ENCODE assay signal across 1 cellular context in the genomic region with DNA sequence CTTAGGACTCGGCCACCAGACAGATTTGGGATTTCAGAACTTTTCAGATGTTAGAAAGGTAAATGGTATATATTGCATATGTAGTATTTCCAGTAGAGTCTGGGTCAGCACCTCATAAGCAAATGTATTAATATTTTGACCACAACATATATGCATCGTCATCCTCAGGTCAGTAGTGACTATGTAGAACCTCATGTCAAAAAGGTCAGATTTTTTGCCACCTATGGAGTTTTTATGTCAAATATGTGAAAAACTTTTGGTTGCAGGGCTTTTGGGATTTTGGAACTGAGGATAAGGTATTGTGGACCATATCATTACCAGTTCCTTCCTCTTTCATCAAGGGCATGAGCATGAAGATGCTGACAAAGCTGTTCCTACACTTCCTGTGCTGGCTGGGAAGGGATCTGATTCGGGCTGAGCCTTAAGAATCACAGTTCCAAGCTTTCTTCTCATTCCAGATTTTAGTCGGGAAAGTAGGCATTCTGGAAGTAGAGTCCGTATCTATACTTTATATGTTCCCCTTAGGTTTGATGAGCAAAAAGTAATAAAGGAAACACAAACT.
TF ChIP-seq lines count a peak whose summit lies in the region.

No MANE protein-coding gene starts in this region.

TF ChIP-seq in K562, 482 proteins besides CTCF, POLR2A, EP300 and RAD21 (continued from another document and continues in another):
- TF ChIP-seq, protein P1, sequence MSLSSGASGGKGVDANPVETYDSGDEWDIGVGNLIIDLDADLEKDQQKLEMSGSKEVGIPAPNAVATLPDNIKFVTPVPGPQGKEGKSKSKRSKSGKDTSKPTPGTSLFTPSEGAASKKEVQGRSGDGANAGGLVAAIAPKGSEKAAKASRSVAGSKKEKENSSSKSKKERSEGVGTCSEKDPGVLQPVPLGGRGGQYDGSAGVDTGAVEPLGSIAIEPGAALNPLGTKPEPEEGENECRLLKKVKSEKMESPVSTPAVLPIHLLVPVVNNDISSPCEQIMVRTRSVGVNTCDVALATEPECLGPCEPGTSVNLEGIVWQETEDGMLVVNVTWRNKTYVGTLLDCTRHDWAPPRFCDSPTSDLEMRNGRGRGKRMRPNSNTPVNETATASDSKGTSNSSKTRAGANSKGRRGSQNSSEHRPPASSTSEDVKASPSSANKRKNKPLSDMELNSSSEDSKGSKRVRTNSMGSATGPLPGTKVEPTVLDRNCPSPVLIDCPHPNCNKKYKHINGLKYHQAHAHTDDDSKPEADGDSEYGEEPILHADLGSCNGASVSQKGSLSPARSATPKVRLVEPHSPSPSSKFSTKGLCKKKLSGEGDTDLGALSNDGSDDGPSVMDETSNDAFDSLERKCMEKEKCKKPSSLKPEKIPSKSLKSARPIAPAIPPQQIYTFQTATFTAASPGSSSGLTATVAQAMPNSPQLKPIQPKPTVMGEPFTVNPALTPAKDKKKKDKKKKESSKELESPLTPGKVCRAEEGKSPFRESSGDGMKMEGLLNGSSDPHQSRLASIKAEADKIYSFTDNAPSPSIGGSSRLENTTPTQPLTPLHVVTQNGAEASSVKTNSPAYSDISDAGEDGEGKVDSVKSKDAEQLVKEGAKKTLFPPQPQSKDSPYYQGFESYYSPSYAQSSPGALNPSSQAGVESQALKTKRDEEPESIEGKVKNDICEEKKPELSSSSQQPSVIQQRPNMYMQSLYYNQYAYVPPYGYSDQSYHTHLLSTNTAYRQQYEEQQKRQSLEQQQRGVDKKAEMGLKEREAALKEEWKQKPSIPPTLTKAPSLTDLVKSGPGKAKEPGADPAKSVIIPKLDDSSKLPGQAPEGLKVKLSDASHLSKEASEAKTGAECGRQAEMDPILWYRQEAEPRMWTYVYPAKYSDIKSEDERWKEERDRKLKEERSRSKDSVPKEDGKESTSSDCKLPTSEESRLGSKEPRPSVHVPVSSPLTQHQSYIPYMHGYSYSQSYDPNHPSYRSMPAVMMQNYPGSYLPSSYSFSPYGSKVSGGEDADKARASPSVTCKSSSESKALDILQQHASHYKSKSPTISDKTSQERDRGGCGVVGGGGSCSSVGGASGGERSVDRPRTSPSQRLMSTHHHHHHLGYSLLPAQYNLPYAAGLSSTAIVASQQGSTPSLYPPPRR (CRISPR knock-in tag; IDR thresholded peaks at IDR 0.05; ENCODE audit: borderline replicate concordance) = no peak
- TF ChIP-seq, protein P2, sequence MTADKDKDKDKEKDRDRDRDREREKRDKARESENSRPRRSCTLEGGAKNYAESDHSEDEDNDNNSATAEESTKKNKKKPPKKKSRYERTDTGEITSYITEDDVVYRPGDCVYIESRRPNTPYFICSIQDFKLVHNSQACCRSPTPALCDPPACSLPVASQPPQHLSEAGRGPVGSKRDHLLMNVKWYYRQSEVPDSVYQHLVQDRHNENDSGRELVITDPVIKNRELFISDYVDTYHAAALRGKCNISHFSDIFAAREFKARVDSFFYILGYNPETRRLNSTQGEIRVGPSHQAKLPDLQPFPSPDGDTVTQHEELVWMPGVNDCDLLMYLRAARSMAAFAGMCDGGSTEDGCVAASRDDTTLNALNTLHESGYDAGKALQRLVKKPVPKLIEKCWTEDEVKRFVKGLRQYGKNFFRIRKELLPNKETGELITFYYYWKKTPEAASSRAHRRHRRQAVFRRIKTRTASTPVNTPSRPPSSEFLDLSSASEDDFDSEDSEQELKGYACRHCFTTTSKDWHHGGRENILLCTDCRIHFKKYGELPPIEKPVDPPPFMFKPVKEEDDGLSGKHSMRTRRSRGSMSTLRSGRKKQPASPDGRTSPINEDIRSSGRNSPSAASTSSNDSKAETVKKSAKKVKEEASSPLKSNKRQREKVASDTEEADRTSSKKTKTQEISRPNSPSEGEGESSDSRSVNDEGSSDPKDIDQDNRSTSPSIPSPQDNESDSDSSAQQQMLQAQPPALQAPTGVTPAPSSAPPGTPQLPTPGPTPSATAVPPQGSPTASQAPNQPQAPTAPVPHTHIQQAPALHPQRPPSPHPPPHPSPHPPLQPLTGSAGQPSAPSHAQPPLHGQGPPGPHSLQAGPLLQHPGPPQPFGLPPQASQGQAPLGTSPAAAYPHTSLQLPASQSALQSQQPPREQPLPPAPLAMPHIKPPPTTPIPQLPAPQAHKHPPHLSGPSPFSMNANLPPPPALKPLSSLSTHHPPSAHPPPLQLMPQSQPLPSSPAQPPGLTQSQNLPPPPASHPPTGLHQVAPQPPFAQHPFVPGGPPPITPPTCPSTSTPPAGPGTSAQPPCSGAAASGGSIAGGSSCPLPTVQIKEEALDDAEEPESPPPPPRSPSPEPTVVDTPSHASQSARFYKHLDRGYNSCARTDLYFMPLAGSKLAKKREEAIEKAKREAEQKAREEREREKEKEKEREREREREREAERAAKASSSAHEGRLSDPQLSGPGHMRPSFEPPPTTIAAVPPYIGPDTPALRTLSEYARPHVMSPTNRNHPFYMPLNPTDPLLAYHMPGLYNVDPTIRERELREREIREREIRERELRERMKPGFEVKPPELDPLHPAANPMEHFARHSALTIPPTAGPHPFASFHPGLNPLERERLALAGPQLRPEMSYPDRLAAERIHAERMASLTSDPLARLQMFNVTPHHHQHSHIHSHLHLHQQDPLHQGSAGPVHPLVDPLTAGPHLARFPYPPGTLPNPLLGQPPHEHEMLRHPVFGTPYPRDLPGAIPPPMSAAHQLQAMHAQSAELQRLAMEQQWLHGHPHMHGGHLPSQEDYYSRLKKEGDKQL (CRISPR knock-in tag; IDR thresholded peaks at IDR 0.05; ENCODE audit: borderline replicate concordance) = no peak
- TF ChIP-seq GTF2F1 (IDR thresholded peaks at IDR 0.05; ENCODE audit: low read depth, low read length) (no peak), C11orf30 (IDR thresholded peaks at IDR 0.05; ENCODE audit: low read depth) (peak; percentile 83), GABPA (tag; conservative IDR thresholded peaks at IDR 0.05; ENCODE audit: low read depth) (no peak), SNIP1 (IDR thresholded peaks at IDR 0.05; ENCODE audit: low read depth) (no peak), ZNF217 (CRISPR knock-in tag; IDR thresholded peaks at IDR 0.05) (no peak), MAZ (CRISPR knock-in tag; conservative IDR thresholded peaks at IDR 0.05 in 1 of 2, IDR thresholded peaks at IDR 0.05 in 1 of 2) (no peak), GABPB2 (CRISPR knock-in tag; conservative IDR thresholded peaks at IDR 0.05) (no peak), ZNF316 (IDR thresholded peaks at IDR 0.05) (peak; percentile 93), ZNF324 (CRISPR knock-in tag; IDR thresholded peaks at IDR 0.05) (no peak), BDP1 (IDR thresholded peaks at IDR 0.05; ENCODE audit: insufficient read depth, insufficient read length) (no peak), CXXC5 (CRISPR knock-in tag; IDR thresholded peaks at IDR 0.05) (no peak), NR2F6 (CRISPR knock-in tag; IDR thresholded peaks at IDR 0.05) (no peak), TCF7 (IDR thresholded peaks at IDR 0.05; ENCODE audit: borderline replicate concordance) (no peak), PCBP2 (IDR thresholded peaks at IDR 0.05; ENCODE audit: low read depth, low read length, poor library complexity, severe bottlenecking) (no peak), ZNF668 (CRISPR knock-in tag; IDR thresholded peaks at IDR 0.05) (no peak), MAFK (IDR thresholded peaks at IDR 0.05; ENCODE audit: low read length) (peak; percentile 50; the same call in 1 of the 2 replicates), ZNF644 (tag; IDR thresholded peaks at IDR 0.05; ENCODE audit: low read depth) (no peak), FOSL1 (tag; conservative IDR thresholded peaks at IDR 0.05) (no peak), TEAD2 (tag; IDR thresholded peaks at IDR 0.05) (no peak), NFE2L1 (tag; IDR thresholded peaks at IDR 0.05; ENCODE audit: borderline replicate concordance, low read depth) (peak; percentile 24; the same call in 1 of the 2 replicates), SP2 (IDR thresholded peaks at IDR 0.05; ENCODE audit: extremely low read depth, low read depth, low read length, poor library complexity, severe bottlenecking) (no peak), KLF13 (tag; IDR thresholded peaks at IDR 0.05; ENCODE audit: borderline replicate concordance, low read depth) (no peak)
- TF ChIP-seq, protein P3, sequence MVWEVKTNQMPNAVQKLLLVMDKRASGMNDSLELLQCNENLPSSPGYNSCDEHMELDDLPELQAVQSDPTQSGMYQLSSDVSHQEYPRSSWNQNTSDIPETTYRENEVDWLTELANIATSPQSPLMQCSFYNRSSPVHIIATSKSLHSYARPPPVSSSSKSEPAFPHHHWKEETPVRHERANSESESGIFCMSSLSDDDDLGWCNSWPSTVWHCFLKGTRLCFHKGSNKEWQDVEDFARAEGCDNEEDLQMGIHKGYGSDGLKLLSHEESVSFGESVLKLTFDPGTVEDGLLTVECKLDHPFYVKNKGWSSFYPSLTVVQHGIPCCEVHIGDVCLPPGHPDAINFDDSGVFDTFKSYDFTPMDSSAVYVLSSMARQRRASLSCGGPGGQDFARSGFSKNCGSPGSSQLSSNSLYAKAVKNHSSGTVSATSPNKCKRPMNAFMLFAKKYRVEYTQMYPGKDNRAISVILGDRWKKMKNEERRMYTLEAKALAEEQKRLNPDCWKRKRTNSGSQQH (CRISPR knock-in tag; IDR thresholded peaks at IDR 0.05) = no peak
- TF ChIP-seq, protein P4, sequence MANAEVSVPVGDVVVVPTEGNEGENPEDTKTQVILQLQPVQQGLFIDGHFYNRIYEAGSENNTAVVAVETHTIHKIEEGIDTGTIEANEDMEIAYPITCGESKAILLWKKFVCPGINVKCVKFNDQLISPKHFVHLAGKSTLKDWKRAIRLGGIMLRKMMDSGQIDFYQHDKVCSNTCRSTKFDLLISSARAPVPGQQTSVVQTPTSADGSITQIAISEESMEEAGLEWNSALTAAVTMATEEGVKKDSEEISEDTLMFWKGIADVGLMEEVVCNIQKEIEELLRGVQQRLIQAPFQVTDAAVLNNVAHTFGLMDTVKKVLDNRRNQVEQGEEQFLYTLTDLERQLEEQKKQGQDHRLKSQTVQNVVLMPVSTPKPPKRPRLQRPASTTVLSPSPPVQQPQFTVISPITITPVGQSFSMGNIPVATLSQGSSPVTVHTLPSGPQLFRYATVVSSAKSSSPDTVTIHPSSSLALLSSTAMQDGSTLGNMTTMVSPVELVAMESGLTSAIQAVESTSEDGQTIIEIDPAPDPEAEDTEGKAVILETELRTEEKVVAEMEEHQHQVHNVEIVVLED (CRISPR knock-in tag; IDR thresholded peaks at IDR 0.05) = no peak
- TF ChIP-seq, protein P5, sequence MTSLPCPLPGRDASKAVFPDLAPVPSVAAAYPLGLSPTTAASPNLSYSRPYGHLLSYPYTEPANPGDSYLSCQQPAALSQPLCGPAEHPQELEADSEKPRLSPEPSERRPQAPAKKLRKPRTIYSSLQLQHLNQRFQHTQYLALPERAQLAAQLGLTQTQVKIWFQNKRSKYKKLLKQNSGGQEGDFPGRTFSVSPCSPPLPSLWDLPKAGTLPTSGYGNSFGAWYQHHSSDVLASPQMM (CRISPR knock-in tag; IDR thresholded peaks at IDR 0.05) = no peak
- TF ChIP-seq, protein P6, sequence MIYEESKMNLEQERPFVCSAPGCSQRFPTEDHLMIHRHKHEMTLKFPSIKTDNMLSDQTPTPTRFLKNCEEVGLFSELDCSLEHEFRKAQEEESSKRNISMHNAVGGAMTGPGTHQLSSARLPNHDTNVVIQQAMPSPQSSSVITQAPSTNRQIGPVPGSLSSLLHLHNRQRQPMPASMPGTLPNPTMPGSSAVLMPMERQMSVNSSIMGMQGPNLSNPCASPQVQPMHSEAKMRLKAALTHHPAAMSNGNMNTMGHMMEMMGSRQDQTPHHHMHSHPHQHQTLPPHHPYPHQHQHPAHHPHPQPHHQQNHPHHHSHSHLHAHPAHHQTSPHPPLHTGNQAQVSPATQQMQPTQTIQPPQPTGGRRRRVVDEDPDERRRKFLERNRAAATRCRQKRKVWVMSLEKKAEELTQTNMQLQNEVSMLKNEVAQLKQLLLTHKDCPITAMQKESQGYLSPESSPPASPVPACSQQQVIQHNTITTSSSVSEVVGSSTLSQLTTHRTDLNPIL (CRISPR knock-in tag; IDR thresholded peaks at IDR 0.05) = no peak
- TF ChIP-seq, protein P7, sequence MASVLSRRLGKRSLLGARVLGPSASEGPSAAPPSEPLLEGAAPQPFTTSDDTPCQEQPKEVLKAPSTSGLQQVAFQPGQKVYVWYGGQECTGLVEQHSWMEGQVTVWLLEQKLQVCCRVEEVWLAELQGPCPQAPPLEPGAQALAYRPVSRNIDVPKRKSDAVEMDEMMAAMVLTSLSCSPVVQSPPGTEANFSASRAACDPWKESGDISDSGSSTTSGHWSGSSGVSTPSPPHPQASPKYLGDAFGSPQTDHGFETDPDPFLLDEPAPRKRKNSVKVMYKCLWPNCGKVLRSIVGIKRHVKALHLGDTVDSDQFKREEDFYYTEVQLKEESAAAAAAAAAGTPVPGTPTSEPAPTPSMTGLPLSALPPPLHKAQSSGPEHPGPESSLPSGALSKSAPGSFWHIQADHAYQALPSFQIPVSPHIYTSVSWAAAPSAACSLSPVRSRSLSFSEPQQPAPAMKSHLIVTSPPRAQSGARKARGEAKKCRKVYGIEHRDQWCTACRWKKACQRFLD (CRISPR knock-in tag; IDR thresholded peaks at IDR 0.05) = 0 out of 2 replicates have a peak, but pooled peaks have one; percentile 3
- TF ChIP-seq, protein P8, sequence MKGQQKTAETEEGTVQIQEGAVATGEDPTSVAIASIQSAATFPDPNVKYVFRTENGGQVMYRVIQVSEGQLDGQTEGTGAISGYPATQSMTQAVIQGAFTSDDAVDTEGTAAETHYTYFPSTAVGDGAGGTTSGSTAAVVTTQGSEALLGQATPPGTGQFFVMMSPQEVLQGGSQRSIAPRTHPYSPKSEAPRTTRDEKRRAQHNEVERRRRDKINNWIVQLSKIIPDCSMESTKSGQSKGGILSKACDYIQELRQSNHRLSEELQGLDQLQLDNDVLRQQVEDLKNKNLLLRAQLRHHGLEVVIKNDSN (CRISPR knock-in tag; IDR thresholded peaks at IDR 0.05) = no peak
- TF ChIP-seq, protein P9, sequence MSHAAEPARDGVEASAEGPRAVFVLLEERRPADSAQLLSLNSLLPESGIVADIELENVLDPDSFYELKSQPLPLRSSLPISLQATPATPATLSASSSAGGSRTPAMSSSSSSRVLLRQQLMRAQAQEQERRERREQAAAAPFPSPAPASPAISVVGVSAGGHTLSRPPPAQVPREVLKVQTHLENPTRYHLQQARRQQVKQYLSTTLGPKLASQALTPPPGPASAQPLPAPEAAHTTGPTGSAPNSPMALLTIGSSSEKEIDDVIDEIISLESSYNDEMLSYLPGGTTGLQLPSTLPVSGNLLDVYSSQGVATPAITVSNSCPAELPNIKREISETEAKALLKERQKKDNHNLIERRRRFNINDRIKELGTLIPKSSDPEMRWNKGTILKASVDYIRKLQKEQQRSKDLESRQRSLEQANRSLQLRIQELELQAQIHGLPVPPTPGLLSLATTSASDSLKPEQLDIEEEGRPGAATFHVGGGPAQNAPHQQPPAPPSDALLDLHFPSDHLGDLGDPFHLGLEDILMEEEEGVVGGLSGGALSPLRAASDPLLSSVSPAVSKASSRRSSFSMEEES (CRISPR knock-in tag; IDR thresholded peaks at IDR 0.05) = no peak
